In genomic region chr9:135076876-135077430, GRCh38 we compare ENCODE assay signal across 1 cellular context.
TF ChIP-seq lines count a peak whose summit lies in the region.

No MANE protein-coding gene starts in this region.

TF ChIP-seq in WTC11, 78 proteins besides CTCF, POLR2A, EP300 and RAD21 (continued from another document):
- TF ChIP-seq, protein P1, sequence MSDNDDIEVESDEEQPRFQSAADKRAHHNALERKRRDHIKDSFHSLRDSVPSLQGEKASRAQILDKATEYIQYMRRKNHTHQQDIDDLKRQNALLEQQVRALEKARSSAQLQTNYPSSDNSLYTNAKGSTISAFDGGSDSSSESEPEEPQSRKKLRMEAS (CRISPR knock-in tag; IDR thresholded peaks at IDR 0.05): no peak
- TF ChIP-seq, protein P2, sequence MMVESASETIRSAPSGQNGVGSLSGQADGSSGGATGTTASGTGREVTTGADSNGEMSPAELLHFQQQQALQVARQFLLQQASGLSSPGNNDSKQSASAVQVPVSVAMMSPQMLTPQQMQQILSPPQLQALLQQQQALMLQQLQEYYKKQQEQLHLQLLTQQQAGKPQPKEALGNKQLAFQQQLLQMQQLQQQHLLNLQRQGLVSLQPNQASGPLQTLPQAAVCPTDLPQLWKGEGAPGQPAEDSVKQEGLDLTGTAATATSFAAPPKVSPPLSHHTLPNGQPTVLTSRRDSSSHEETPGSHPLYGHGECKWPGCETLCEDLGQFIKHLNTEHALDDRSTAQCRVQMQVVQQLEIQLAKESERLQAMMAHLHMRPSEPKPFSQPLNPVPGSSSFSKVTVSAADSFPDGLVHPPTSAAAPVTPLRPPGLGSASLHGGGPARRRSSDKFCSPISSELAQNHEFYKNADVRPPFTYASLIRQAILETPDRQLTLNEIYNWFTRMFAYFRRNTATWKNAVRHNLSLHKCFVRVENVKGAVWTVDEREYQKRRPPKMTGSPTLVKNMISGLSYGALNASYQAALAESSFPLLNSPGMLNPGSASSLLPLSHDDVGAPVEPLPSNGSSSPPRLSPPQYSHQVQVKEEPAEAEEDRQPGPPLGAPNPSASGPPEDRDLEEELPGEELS (CRISPR knock-in tag; IDR thresholded peaks at IDR 0.05): no peak
- no peak for TF ChIP-seq NFYB (CRISPR knock-in tag; conservative IDR thresholded peaks at IDR 0.05; ENCODE audit: low read depth)
- TF ChIP-seq, protein P3, sequence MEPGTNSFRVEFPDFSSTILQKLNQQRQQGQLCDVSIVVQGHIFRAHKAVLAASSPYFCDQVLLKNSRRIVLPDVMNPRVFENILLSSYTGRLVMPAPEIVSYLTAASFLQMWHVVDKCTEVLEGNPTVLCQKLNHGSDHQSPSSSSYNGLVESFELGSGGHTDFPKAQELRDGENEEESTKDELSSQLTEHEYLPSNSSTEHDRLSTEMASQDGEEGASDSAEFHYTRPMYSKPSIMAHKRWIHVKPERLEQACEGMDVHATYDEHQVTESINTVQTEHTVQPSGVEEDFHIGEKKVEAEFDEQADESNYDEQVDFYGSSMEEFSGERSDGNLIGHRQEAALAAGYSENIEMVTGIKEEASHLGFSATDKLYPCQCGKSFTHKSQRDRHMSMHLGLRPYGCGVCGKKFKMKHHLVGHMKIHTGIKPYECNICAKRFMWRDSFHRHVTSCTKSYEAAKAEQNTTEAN (CRISPR knock-in tag; IDR thresholded peaks at IDR 0.05): no peak
- TF ChIP-seq TP53 (CRISPR knock-in tag; IDR thresholded peaks at IDR 0.05): no peak
- TF ChIP-seq JUN (CRISPR knock-in tag; IDR thresholded peaks at IDR 0.05): no peak
- TF ChIP-seq GABPB1 (CRISPR knock-in tag; IDR thresholded peaks at IDR 0.05): no peak
